In genomic region chr2:142422041-142422440, GRCh38 we compare ENCODE assay signal across 8 cellular contexts.
"Had no signal": no experiment of that assay in that cellular context is flagged by ENCODE, and none has a peak within 500 bp of the region (broad histone marks: within the 10 kb centered on the region; RNA-seq: fewer than 3 reads in every experiment).

No MANE protein-coding gene starts in this region.

- DNase-seq: H9, HCEC 1CT, IMR-90 had no signal

- H3K4me3 ChIP-seq: GM23338, K562 had no signal

- FAIRE-seq: H1, H54, HTR-8/SVneo, K562 had no signal

- ATAC-seq: GM23338, K562 had no signal
